ENCODE assay signal across 1 cellular context in genomic region chr1:44946720-44947059, GRCh38.
TF ChIP-seq lines count a peak whose summit lies in the region.

No MANE protein-coding gene starts in this region.

TF ChIP-seq in IMR-90, 13 proteins besides CTCF, POLR2A, EP300 and RAD21:
- peak; percentile 80 for TF ChIP-seq BHLHE40 (IDR thresholded peaks at IDR 0.05; ENCODE audit: low read depth, low read length)
- TF ChIP-seq MXI1 (IDR thresholded peaks at IDR 0.05; ENCODE audit: borderline replicate concordance, low read depth, low read length) = no peak
- peak; percentile 61 for TF ChIP-seq CEBPB (IDR thresholded peaks at IDR 0.05; ENCODE audit: low read depth, low read length)
